In the genomic region with DNA sequence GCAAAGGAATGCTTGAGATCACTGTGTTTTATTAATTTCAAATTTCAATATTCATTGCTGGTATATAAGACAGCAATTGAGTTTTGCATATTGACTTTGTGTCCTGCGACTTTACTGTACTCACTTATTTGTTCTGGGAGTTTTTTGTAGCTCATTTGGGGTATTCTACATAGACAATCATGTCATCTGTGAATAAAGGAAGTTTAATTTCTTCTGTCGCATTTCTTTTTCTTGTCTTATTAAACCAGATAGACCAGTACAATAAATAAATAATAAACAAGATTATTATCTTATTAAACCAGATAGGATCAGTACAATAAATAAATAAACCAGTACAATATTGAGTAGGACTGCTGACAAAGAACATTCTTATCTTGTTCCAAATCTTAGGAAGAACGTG, we compare ENCODE assay signal across 35 cellular contexts.
"Had no signal": no experiment of that assay in that cellular context is flagged by ENCODE, and none has a peak within 500 bp of the region (broad histone marks: within the 10 kb centered on the region; RNA-seq: fewer than 3 reads in every experiment).

No MANE protein-coding gene starts in this region.

- H3K4me3 ChIP-seq: MG63 had no signal

- DNase-seq: Karpas-422, Kasumi-1, KG1, MG63, MM.1S, MV-4-11, NCI-H1048, NCI-H1092, NCI-H1092 treated with DMSO at 0.1 percent for 48 hours, NCI-H1105, NCI-H1105 treated with DMSO at 0.1 percent for 48 hours, NCI-H1417, NCI-H1417 treated with DMSO at 0.1 percent for 48 hours, NCI-H1436, NCI-H1436 treated with DMSO at 0.1 percent for 48 hours, NCI-H146, NCI-H1694, NCI-H1694 treated with DMSO at 0.1 percent for 48 hours, NCI-H187, NCI-H187 treated with DMSO at 0.1 percent for 48 hours, NCI-H1930, NCI-H2029, NCI-H2029 treated with DMSO at 0.1 percent for 48 hours, NCI-H2081, NCI-H2081 treated with DMSO at 0.1 percent for 48 hours, NCI-H2107, NCI-H2171, NCI-H2171 treated with DMSO at 0.1 percent for 48 hours, NCI-H2227 treated with DMSO at 0.1 percent for 48 hours, NCI-H226, NCI-H345, NCI-H446, NCI-H446 treated with DMSO at 0.1 percent for 48 hours, NCI-H510A had no signal

- H3K9me3 ChIP-seq: MG63 had no signal

- H3K27ac ChIP-seq: KMS-11 had no signal

- H3K36me3 ChIP-seq: MG63 had no signal

- H3K27me3 ChIP-seq: MG63 had no signal
